Comparison of ENCODE assay signal across 9 cellular contexts in genomic region chr2:9139491-9140443, GRCh38.
A peak's percentile ranks its signal among the peaks of the same experiment; 100 is the strongest.
DNase-seq lines count a peak whose midpoint lies in the region; ATAC-seq, FAIRE-seq and TF ChIP-seq lines count a peak whose summit lies in the region.
"Had no signal": no experiment of that assay in that cellular context is flagged by ENCODE, and none has a peak within 500 bp of the region (broad histone marks: within the 10 kb centered on the region; RNA-seq: fewer than 3 reads in every experiment).

No MANE protein-coding gene starts in this region.

- FAIRE-seq in RCC 7860 (lab: Jason Lieb, UNC) = no peak
- no peak for FAIRE-seq in urothelium cell line (lab: Jason Lieb, UNC)
- FAIRE-seq: G401.6 had no signal

- H3K4me3 ChIP-seq in Jurkat, Clone E6-1 (ENCODE audit: low read length) = no peak overlapping the region
- H3K4me3 ChIP-seq in gastroesophageal sphincter (no peak overlapping the region), ovary (no peak overlapping the region)

- TF ChIP-seq CTCF in gastroesophageal sphincter (IDR thresholded peaks at IDR 0.05) (peak; percentile 45 to 89 (median 64)), ovary (IDR thresholded peaks at IDR 0.05) (peak; percentile 37 to 54 (median 44))

- 36 to 41% methylated on average over 8 of the region's 19 CpGs for WGBS in gastroesophageal sphincter (ENCODE audit: low coverage in 1 of 2), 2 donors
- 35 to 41% (median 38%) methylated on average over 19 of the region's 19 CpGs for WGBS in ovary, 3 donors

- TF ChIP-seq EP300 in gastroesophageal sphincter (IDR thresholded peaks at IDR 0.05) (no peak), ovary (IDR thresholded peaks at IDR 0.05) (no peak)

- DNase-seq in NCI-H2081 (lab: John Stamatoyannopoulos, UW) = peak; percentile 64 to 69
- DNase-seq in NCI-H2081 treated with DMSO at 0.1 percent for 48 hours (lab: John Stamatoyannopoulos, UW) = no peak
- peak; percentile 23 for DNase-seq in Jurkat, Clone E6-1 (ENCODE audit: low read depth, low spot score)
- peak; percentile 36 for DNase-seq in RCC 7860 (ENCODE audit: low spot score)
- peak; percentile 29 for DNase-seq in activated effector memory CD4-positive, alpha-beta T cell treated with Interleukin-2 at 50 U/mL for 16 hours
- peak; percentile 60 to 84 (median 74) for DNase-seq in ovary
- peak; percentile 77 for DNase-seq in urothelium cell line (ENCODE audit: low spot score)

- intact Hi-C loops in ovary (cut with DNase I) = loop anchor here in 3 of 4 donors (5.0 to 10.0 kb wide), 6 partner anchors 65 to 285 kb away; partner anchors contain the start of genes ASAP2 (in 1 of the 3), CPSF3 (in 1 of the 3) and ITGB1BP1 (in 1 of the 3)

- H3K9me3 ChIP-seq in gastroesophageal sphincter = no peaks in the 10 kb centered on the region
- no peaks in the 10 kb centered on the region for H3K9me3 ChIP-seq in ovary

- peaks cover 0 to 30% (median 10%) of the 10 kb centered on the region in 3 donors for H3K4me1 ChIP-seq in gastroesophageal sphincter
- no peaks in the 10 kb centered on the region for H3K4me1 ChIP-seq in ovary (ENCODE audit: insufficient read depth)

- no peaks in the 10 kb centered on the region for H3K27me3 ChIP-seq in gastroesophageal sphincter
- H3K27me3 ChIP-seq in ovary = no peaks in the 10 kb centered on the region

- H3K27ac ChIP-seq in gastroesophageal sphincter (no peak overlapping the region), ovary (no peak overlapping the region)

- no peak for ATAC-seq in gastroesophageal sphincter

- no peaks in the 10 kb centered on the region for H3K36me3 ChIP-seq in gastroesophageal sphincter
- no peaks in the 10 kb centered on the region for H3K36me3 ChIP-seq in ovary

- TF ChIP-seq POLR2A in gastroesophageal sphincter (IDR thresholded peaks at IDR 0.05) (no peak), ovary (IDR thresholded peaks at IDR 0.05) (no peak)
